Comparison of ENCODE assay signal across 1 cellular context in genomic region chr2:174593041-174593440, GRCh38.
TF ChIP-seq lines count a peak whose summit lies in the region.

No MANE protein-coding gene starts in this region.

TF ChIP-seq in GM12878, 131 proteins besides CTCF, POLR2A, EP300 and RAD21 (continued from another document):
- TF ChIP-seq HSF1 (IDR thresholded peaks at IDR 0.05; ENCODE audit: low read depth, low read length) (no peak), ZNF24 (IDR thresholded peaks at IDR 0.05) (no peak), SIN3A (IDR thresholded peaks at IDR 0.05; ENCODE audit: low read depth, low read length) (no peak), HDAC6 (IDR thresholded peaks at IDR 0.05; ENCODE audit: unreplicated experiment) (no peak), ZNF687 (IDR thresholded peaks at IDR 0.05) (no peak)
- TF ChIP-seq, protein P1, sequence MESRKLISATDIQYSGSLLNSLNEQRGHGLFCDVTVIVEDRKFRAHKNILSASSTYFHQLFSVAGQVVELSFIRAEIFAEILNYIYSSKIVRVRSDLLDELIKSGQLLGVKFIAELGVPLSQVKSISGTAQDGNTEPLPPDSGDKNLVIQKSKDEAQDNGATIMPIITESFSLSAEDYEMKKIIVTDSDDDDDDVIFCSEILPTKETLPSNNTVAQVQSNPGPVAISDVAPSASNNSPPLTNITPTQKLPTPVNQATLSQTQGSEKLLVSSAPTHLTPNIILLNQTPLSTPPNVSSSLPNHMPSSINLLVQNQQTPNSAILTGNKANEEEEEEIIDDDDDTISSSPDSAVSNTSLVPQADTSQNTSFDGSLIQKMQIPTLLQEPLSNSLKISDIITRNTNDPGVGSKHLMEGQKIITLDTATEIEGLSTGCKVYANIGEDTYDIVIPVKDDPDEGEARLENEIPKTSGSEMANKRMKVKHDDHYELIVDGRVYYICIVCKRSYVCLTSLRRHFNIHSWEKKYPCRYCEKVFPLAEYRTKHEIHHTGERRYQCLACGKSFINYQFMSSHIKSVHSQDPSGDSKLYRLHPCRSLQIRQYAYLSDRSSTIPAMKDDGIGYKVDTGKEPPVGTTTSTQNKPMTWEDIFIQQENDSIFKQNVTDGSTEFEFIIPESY (IDR thresholded peaks at IDR 0.05) = no peak
